In the genomic region with DNA sequence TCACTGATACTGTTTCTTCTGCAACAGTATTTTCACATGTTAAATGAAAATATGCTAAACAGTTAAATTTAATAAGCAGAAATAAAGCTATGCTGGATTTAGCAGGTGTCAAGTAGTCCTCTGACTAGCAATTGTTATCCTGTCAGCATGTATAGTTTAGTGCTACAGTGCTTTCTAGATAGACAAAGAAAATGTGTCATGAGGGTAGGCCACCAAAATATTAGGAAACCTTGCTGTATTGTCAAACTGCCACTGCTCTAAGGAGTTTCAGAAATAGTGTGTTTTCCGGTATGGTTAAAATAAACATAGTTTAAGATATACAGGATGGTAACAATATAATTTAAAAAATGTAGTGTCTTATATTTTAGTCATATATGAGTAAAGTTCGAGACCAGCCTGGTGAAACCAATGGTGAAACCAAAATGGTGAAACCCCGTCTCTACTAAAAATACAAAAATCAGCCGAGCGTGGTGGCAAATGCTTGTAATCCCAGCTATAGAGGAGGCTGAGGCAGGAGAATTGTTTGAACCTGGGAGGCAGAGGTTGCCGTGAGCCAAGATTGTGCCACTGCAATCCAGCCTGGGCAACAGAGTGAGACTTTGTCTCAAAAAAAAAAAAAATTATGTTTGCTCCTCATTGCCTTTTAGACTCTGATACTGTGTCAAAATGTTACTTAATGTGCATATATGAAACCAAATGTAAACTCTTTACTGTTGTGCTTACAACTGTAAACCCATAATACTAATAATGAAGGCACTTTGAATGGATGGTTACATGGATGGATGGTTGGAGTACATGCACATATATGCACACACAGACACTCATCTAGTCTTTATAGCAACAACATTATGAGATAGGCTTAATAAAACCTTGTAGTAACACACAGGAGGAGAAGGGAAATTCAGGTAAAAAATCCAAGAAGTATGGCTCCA, we compare ENCODE assay signal across 17 cellular contexts.
A peak's percentile ranks its signal among the peaks of the same experiment; 100 is the strongest.
DNase-seq lines count a peak whose midpoint lies in the region; ATAC-seq lines count a peak whose summit lies in the region.
"Had no signal": no experiment of that assay in that cellular context is flagged by ENCODE, and none has a peak within 500 bp of the region (broad histone marks: within the 10 kb centered on the region; RNA-seq: fewer than 3 reads in every experiment).

No MANE protein-coding gene starts in this region.

- no peak for DNase-seq in stimulated activated CD4-positive, alpha-beta T cell treated with anti-CD3 and anti-CD28 coated beads, Interleukin-4, amount 100 ng/mL, for 24 hours
- DNase-seq in NCI-H69 (lab: John Stamatoyannopoulos, UW), result no peak
- DNase-seq in NCI-H446 (lab: John Stamatoyannopoulos, UW), result no peak
- DNase-seq in T-helper 1 cell, result no peak
- DNase-seq: ACHN; activated T-cell treated with anti-CD3 and anti-CD28 coated beads, Interleukin-2, amount 50 U/mL, for 4 hours; adrenal gland; CD8-positive, alpha-beta T cell; central memory CD4-positive, alpha-beta T cell; EL; GM23248; stimulated activated CD4-positive, alpha-beta T cell treated with anti-CD3 and anti-CD28 coated beads, Interleukin-2, amount 100 ng/mL, for 48 hours had no signal

- peak; percentile 50 for ATAC-seq in GM18502 (IDR thresholded peaks at IDR 0.05; ENCODE audit: poor library complexity, unreplicated experiment)
- ATAC-seq in GM19455 (IDR thresholded peaks at IDR 0.05; ENCODE audit: unreplicated experiment), result peak; percentile 63
- ATAC-seq in HG02798 (IDR thresholded peaks at IDR 0.05; ENCODE audit: poor library complexity, unreplicated experiment), result peak; percentile 71
- ATAC-seq in HG03439 (IDR thresholded peaks at IDR 0.05; ENCODE audit: unreplicated experiment), result peak; percentile 76
- ATAC-seq: activated T-cell treated with anti-CD3 and anti-CD28 coated beads, Interleukin-2, amount 50 U/mL, for 4 hours; CD8-positive, alpha-beta T cell; sciatic nerve had no signal
